Comparison of ENCODE assay signal across 1 cellular context in the genomic region with DNA sequence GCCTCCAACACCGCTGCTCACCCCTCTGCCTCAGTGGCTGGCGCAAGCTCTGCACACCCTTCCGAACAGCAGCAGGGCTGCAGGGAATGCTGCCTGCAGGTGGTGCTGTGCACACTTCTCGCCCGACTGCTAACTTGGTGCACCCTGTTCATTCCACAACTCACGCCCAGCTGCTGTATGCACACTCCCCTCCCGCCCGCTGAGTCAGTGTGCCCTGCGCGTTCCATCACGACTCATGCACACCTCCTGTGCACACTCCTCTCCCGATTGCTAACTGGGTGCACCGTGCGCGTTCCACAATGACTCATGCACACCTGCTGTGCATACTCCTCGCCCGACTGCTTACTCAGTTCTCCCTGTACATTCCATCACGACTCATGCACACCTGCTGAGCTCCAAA.
TF ChIP-seq lines count a peak whose summit lies in the region.

No MANE protein-coding gene starts in this region.

TF ChIP-seq in GM12878, 131 proteins besides CTCF, POLR2A, EP300 and RAD21 (continued from another document):
- TF ChIP-seq PAX5 (IDR thresholded peaks at IDR 0.05; ENCODE audit: borderline replicate concordance, low read depth, low read length) (no peak), BMI1 (IDR thresholded peaks at IDR 0.05; ENCODE audit: borderline replicate concordance) (no peak), ATF7 (IDR thresholded peaks at IDR 0.05; ENCODE audit: low read depth) (no peak), NRF1 (conservative IDR thresholded peaks at IDR 0.05; ENCODE audit: low read depth, low read length) (no peak), GATAD2B (conservative IDR thresholded peaks at IDR 0.05; ENCODE audit: low read depth) (no peak), ESRRA (IDR thresholded peaks at IDR 0.05; ENCODE audit: low read length) (no peak), CBFB (IDR thresholded peaks at IDR 0.05; ENCODE audit: low read depth) (no peak), SRF (IDR thresholded peaks at IDR 0.05; ENCODE audit: low read depth in 2 of 2, low read length in 2 of 2) (0 out of 4 replicates have a peak, but pooled peaks of 1 of the 2 experiments have one; percentile 3), TCF12 (IDR thresholded peaks at IDR 0.05; ENCODE audit: low read depth, low read length) (peak; percentile 45; the same call in 1 of the 2 replicates), ZNF24 (IDR thresholded peaks at IDR 0.05) (no peak), TCF3 (IDR thresholded peaks at IDR 0.05; ENCODE audit: borderline replicate concordance, insufficient read depth, low read depth, low read length) (peak; percentile 72; the same call in 1 of the 2 replicates), BRCA1 (IDR thresholded peaks at IDR 0.05; ENCODE audit: low read depth, low read length) (no peak), JUNB (IDR thresholded peaks at IDR 0.05) (0 out of 2 replicates have a peak, but pooled peaks have one; percentile 20), CHD4 (IDR thresholded peaks at IDR 0.05) (no peak), MYC (IDR thresholded peaks at IDR 0.05; ENCODE audit: insufficient read depth, insufficient read length, insufficient replicate concordance, low read length, severe bottlenecking) (peak; percentile 78), KLF5 (IDR thresholded peaks at IDR 0.05; ENCODE audit: partially characterized antibody) (no peak), JUND (IDR thresholded peaks at IDR 0.05; ENCODE audit: low read depth, low read length) (no peak), STAT1 (conservative IDR thresholded peaks at IDR 0.05) (no peak), CHD2 (IDR thresholded peaks at IDR 0.05; ENCODE audit: borderline replicate concordance, low read depth, low read length) (no peak), ZZZ3 (IDR thresholded peaks at IDR 0.05; ENCODE audit: control insufficient read depth, insufficient read length, low read depth) (no peak), HDAC6 (IDR thresholded peaks at IDR 0.05; ENCODE audit: unreplicated experiment) (no peak), BACH1 (IDR thresholded peaks at IDR 0.05; ENCODE audit: borderline replicate concordance) (0 out of 2 replicates have a peak, but pooled peaks have one; percentile 28), MYB (IDR thresholded peaks at IDR 0.05; ENCODE audit: borderline replicate concordance, low read depth, low read length) (no peak), EZH2 (IDR thresholded peaks at IDR 0.05; ENCODE audit: borderline replicate concordance, control insufficient read depth, low read depth, low read length) (no peak), BHLHE40 (IDR thresholded peaks at IDR 0.05; ENCODE audit: borderline replicate concordance in 1 of 2, low read depth in 2 of 2, low read length in 1 of 2) (peak in 1 of 2 experiments; percentile 27; a peak in 1 of 4 replicates), ASH2L (IDR thresholded peaks at IDR 0.05; ENCODE audit: borderline replicate concordance, low read depth) (no peak), SIX5 (IDR thresholded peaks at IDR 0.05; ENCODE audit: low read depth, low read length, severe bottlenecking) (no peak), RUNX3 (IDR thresholded peaks at IDR 0.05; ENCODE audit: low read length) (no peak), CREM (IDR thresholded peaks at IDR 0.05; ENCODE audit: low read depth) (no peak), TCF7 (IDR thresholded peaks at IDR 0.05; ENCODE audit: borderline replicate concordance) (no peak), MEF2A (IDR thresholded peaks at IDR 0.05; ENCODE audit: insufficient read depth, low read depth, low read length) (no peak), ZNF207 (IDR thresholded peaks at IDR 0.05; ENCODE audit: borderline replicate concordance) (no peak), SMARCA5 (IDR thresholded peaks at IDR 0.05) (no peak), HCFC1 (IDR thresholded peaks at IDR 0.05; ENCODE audit: low read length) (no peak), LARP7 (IDR thresholded peaks at IDR 0.05) (no peak; the same call in 1 of the 2 replicates), IRF4 (IDR thresholded peaks at IDR 0.05; ENCODE audit: low read depth, low read length) (peak; percentile 44; the same call in 1 of the 2 replicates), ZBED1 (IDR thresholded peaks at IDR 0.05; ENCODE audit: borderline replicate concordance) (peak; percentile 84; the same call in 1 of the 2 replicates), CREB1 (IDR thresholded peaks at IDR 0.05; ENCODE audit: low read depth) (no peak)
- TF ChIP-seq, protein P1, sequence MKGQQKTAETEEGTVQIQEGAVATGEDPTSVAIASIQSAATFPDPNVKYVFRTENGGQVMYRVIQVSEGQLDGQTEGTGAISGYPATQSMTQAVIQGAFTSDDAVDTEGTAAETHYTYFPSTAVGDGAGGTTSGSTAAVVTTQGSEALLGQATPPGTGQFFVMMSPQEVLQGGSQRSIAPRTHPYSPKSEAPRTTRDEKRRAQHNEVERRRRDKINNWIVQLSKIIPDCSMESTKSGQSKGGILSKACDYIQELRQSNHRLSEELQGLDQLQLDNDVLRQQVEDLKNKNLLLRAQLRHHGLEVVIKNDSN (IDR thresholded peaks at IDR 0.05; ENCODE audit: borderline replicate concordance, extremely low read length, insufficient read depth, low read depth, low read length): no peak
- TF ChIP-seq, protein P2, sequence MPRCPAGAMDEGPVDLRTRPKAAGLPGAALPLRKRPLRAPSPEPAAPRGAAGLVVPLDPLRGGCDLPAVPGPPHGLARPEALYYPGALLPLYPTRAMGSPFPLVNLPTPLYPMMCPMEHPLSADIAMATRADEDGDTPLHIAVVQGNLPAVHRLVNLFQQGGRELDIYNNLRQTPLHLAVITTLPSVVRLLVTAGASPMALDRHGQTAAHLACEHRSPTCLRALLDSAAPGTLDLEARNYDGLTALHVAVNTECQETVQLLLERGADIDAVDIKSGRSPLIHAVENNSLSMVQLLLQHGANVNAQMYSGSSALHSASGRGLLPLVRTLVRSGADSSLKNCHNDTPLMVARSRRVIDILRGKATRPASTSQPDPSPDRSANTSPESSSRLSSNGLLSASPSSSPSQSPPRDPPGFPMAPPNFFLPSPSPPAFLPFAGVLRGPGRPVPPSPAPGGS (IDR thresholded peaks at IDR 0.05; ENCODE audit: borderline replicate concordance, insufficient read depth, low read depth, low read length, poor library complexity, severe bottlenecking): peak; percentile 76
- TF ChIP-seq, protein P3, sequence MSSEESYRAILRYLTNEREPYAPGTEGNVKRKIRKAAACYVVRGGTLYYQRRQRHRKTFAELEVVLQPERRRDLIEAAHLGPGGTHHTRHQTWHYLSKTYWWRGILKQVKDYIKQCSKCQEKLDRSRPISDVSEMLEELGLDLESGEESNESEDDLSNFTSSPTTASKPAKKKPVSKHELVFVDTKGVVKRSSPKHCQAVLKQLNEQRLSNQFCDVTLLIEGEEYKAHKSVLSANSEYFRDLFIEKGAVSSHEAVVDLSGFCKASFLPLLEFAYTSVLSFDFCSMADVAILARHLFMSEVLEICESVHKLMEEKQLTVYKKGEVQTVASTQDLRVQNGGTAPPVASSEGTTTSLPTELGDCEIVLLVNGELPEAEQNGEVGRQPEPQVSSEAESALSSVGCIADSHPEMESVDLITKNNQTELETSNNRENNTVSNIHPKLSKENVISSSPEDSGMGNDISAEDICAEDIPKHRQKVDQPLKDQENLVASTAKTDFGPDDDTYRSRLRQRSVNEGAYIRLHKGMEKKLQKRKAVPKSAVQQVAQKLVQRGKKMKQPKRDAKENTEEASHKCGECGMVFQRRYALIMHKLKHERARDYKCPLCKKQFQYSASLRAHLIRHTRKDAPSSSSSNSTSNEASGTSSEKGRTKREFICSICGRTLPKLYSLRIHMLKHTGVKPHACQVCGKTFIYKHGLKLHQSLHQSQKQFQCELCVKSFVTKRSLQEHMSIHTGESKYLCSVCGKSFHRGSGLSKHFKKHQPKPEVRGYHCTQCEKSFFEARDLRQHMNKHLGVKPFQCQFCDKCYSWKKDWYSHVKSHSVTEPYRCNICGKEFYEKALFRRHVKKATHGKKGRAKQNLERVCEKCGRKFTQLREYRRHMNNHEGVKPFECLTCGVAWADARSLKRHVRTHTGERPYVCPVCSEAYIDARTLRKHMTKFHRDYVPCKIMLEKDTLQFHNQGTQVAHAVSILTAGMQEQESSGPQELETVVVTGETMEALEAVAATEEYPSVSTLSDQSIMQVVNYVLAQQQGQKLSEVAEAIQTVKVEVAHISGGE (CRISPR knock-in tag; IDR thresholded peaks at IDR 0.05): no peak
- TF ChIP-seq, protein P4, sequence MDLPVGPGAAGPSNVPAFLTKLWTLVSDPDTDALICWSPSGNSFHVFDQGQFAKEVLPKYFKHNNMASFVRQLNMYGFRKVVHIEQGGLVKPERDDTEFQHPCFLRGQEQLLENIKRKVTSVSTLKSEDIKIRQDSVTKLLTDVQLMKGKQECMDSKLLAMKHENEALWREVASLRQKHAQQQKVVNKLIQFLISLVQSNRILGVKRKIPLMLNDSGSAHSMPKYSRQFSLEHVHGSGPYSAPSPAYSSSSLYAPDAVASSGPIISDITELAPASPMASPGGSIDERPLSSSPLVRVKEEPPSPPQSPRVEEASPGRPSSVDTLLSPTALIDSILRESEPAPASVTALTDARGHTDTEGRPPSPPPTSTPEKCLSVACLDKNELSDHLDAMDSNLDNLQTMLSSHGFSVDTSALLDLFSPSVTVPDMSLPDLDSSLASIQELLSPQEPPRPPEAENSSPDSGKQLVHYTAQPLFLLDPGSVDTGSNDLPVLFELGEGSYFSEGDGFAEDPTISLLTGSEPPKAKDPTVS (IDR thresholded peaks at IDR 0.05; ENCODE audit: low read depth, low read length): no peak
- TF ChIP-seq, protein P5, sequence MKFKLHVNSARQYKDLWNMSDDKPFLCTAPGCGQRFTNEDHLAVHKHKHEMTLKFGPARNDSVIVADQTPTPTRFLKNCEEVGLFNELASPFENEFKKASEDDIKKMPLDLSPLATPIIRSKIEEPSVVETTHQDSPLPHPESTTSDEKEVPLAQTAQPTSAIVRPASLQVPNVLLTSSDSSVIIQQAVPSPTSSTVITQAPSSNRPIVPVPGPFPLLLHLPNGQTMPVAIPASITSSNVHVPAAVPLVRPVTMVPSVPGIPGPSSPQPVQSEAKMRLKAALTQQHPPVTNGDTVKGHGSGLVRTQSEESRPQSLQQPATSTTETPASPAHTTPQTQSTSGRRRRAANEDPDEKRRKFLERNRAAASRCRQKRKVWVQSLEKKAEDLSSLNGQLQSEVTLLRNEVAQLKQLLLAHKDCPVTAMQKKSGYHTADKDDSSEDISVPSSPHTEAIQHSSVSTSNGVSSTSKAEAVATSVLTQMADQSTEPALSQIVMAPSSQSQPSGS (IDR thresholded peaks at IDR 0.05; ENCODE audit: low read length): no peak
- TF ChIP-seq, protein P6, sequence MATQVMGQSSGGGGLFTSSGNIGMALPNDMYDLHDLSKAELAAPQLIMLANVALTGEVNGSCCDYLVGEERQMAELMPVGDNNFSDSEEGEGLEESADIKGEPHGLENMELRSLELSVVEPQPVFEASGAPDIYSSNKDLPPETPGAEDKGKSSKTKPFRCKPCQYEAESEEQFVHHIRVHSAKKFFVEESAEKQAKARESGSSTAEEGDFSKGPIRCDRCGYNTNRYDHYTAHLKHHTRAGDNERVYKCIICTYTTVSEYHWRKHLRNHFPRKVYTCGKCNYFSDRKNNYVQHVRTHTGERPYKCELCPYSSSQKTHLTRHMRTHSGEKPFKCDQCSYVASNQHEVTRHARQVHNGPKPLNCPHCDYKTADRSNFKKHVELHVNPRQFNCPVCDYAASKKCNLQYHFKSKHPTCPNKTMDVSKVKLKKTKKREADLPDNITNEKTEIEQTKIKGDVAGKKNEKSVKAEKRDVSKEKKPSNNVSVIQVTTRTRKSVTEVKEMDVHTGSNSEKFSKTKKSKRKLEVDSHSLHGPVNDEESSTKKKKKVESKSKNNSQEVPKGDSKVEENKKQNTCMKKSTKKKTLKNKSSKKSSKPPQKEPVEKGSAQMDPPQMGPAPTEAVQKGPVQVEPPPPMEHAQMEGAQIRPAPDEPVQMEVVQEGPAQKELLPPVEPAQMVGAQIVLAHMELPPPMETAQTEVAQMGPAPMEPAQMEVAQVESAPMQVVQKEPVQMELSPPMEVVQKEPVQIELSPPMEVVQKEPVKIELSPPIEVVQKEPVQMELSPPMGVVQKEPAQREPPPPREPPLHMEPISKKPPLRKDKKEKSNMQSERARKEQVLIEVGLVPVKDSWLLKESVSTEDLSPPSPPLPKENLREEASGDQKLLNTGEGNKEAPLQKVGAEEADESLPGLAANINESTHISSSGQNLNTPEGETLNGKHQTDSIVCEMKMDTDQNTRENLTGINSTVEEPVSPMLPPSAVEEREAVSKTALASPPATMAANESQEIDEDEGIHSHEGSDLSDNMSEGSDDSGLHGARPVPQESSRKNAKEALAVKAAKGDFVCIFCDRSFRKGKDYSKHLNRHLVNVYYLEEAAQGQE (IDR thresholded peaks at IDR 0.05; ENCODE audit: low read depth, low read length): no peak
- TF ChIP-seq, protein P7, sequence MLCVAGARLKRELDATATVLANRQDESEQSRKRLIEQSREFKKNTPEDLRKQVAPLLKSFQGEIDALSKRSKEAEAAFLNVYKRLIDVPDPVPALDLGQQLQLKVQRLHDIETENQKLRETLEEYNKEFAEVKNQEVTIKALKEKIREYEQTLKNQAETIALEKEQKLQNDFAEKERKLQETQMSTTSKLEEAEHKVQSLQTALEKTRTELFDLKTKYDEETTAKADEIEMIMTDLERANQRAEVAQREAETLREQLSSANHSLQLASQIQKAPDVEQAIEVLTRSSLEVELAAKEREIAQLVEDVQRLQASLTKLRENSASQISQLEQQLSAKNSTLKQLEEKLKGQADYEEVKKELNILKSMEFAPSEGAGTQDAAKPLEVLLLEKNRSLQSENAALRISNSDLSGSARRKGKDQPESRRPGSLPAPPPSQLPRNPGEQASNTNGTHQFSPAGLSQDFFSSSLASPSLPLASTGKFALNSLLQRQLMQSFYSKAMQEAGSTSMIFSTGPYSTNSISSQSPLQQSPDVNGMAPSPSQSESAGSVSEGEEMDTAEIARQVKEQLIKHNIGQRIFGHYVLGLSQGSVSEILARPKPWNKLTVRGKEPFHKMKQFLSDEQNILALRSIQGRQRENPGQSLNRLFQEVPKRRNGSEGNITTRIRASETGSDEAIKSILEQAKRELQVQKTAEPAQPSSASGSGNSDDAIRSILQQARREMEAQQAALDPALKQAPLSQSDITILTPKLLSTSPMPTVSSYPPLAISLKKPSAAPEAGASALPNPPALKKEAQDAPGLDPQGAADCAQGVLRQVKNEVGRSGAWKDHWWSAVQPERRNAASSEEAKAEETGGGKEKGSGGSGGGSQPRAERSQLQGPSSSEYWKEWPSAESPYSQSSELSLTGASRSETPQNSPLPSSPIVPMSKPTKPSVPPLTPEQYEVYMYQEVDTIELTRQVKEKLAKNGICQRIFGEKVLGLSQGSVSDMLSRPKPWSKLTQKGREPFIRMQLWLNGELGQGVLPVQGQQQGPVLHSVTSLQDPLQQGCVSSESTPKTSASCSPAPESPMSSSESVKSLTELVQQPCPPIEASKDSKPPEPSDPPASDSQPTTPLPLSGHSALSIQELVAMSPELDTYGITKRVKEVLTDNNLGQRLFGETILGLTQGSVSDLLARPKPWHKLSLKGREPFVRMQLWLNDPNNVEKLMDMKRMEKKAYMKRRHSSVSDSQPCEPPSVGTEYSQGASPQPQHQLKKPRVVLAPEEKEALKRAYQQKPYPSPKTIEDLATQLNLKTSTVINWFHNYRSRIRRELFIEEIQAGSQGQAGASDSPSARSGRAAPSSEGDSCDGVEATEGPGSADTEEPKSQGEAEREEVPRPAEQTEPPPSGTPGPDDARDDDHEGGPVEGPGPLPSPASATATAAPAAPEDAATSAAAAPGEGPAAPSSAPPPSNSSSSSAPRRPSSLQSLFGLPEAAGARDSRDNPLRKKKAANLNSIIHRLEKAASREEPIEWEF (IDR thresholded peaks at IDR 0.05; ENCODE audit: insufficient replicate concordance, low read depth, low read length): no peak
